11 cellular contexts compared by ENCODE assay signal in the genomic region with DNA sequence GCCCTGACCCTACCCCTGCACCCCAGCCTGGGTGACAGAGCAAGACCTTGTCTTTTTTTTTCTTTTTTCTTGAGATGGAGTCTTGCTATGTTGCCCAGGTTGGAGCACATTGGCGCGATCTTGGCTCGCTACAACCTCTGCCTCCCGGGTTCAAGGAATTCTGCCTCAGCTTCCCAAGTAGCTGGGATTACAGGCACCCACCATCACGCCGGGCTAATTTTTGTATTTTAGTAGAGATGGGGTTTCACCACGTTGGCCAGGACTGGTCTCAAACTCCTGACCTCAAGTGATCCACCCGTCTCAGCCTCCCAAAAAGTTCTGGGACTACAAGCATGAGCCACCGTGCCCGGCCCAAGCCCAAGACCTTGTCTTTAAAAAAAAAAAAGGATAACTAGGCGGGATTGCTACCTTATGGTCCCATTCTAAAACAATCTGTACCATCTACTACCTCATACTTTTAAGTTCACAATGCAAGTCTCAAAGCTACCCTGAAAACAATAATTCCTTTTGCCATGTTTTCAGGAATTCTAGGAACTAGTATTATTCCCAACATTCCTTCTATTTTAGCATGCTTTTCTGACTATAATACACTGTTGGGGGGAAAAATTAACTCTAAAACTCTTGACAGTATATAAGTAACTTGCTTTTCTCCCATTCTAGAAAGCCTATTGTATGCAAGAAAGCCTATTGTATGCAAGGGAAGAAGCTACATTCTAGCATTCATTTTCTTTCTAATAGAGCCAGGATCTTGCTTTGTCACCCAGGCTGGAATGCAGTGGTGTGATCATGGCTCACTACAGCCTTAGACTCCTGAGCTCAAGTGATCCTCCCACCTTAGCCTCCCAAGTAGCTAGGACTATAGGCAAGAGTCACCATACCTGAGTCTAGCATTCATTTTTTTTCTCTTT.
DNase-seq lines count a peak whose midpoint lies in the region; ATAC-seq and TF ChIP-seq lines count a peak whose summit lies in the region.
"Had no signal": no experiment of that assay in that cellular context is flagged by ENCODE, and none has a peak within 500 bp of the region (broad histone marks: within the 10 kb centered on the region; RNA-seq: fewer than 3 reads in every experiment).

No MANE protein-coding gene starts in this region.

- no peak for TF ChIP-seq CTCF in RWPE2 (IDR thresholded peaks at IDR 0.05; ENCODE audit: poor library complexity, severe bottlenecking)

- no peaks in the 10 kb centered on the region for H3K27me3 ChIP-seq in RWPE2 (ENCODE audit: insufficient read depth, poor library complexity, severe bottlenecking)
- no peaks in the 10 kb centered on the region for H3K27me3 ChIP-seq in stomach smooth muscle (ENCODE audit: control insufficient read depth in 1 of 2, insufficient read depth in 2 of 2, low read length in 2 of 2)
- H3K27me3 ChIP-seq: BE2C had no signal

- peaks cover 55% of the 10 kb centered on the region for H3K4me1 Mint-ChIP-seq in activated T-cell treated with anti-CD3 and anti-CD28 coated beads, Interleukin-2, amount 50 U/mL, for 24 hours (ENCODE audit: low read depth)

- H3K36me3 ChIP-seq in RWPE2 (ENCODE audit: low read depth) (peaks cover 76% of the 10 kb centered on the region), stomach smooth muscle (ENCODE audit: control insufficient read depth in 2 of 2, insufficient read depth in 2 of 2, low read length in 2 of 2) (peaks cover 48% of the 10 kb centered on the region in 2 donors)

- peaks cover 94% of the 10 kb centered on the region for H3K36me3 Mint-ChIP-seq in activated T-cell treated with anti-CD3 and anti-CD28 coated beads, Interleukin-2, amount 50 U/mL, for 24 hours (ENCODE audit: low read depth)

- H3K9me3 Mint-ChIP-seq in activated T-cell treated with anti-CD3 and anti-CD28 coated beads, Interleukin-2, amount 50 U/mL, for 24 hours: no peaks in the 10 kb centered on the region

- ATAC-seq in RWPE2 (ENCODE audit: low read depth) (no peak; the same call in 2 of the 3 replicates), HG03565 (IDR thresholded peaks at IDR 0.05; ENCODE audit: unreplicated experiment) (no peak), GM18858 (IDR thresholded peaks at IDR 0.05; ENCODE audit: unreplicated experiment) (no peak)

- H3K4me1 ChIP-seq in RWPE2 (ENCODE audit: insufficient read depth, poor library complexity, severe bottlenecking): peaks cover 5% of the 10 kb centered on the region
- H3K4me1 ChIP-seq in stomach smooth muscle (ENCODE audit: control insufficient read depth, insufficient read depth, low read length): peaks cover 50% of the 10 kb centered on the region

- no peaks in the 10 kb centered on the region for H3K9me3 ChIP-seq in RWPE2 (ENCODE audit: severe bottlenecking)
- H3K9me3 ChIP-seq in stomach smooth muscle (ENCODE audit: control insufficient read depth in 2 of 2, low read length in 2 of 2): no peaks in the 10 kb centered on the region
- H3K9me3 ChIP-seq: BE2C had no signal

- H3K27ac Mint-ChIP-seq in activated T-cell treated with anti-CD3 and anti-CD28 coated beads, Interleukin-2, amount 50 U/mL, for 24 hours: peak overlapping the region; percentile 85

- H3K27ac ChIP-seq in RWPE2 (ENCODE audit: poor library complexity, severe bottlenecking) (peak overlapping the region; percentile 96), epithelial cell of prostate (peak overlapping the region; percentile 95), stomach smooth muscle (ENCODE audit: low read length) (peak overlapping the region; percentile 8)

- peak overlapping the region; percentile 5 for H3K4me3 Mint-ChIP-seq in activated T-cell treated with anti-CD3 and anti-CD28 coated beads, Interleukin-2, amount 50 U/mL, for 24 hours

- H3K4me3 ChIP-seq in RWPE2 (ENCODE audit: severe bottlenecking) (no peak overlapping the region), stomach smooth muscle (ENCODE audit: low read length in 2 of 2) (no peak overlapping the region)

- no peaks in the 10 kb centered on the region for H3K27me3 Mint-ChIP-seq in activated T-cell treated with anti-CD3 and anti-CD28 coated beads, Interleukin-2, amount 50 U/mL, for 24 hours

- DNase-seq in activated T-cell treated with anti-CD3 and anti-CD28 coated beads, Interleukin-2, amount 50 U/mL, for 24 hours: no peak
- no peak for DNase-seq in activated T-cell treated with anti-CD3 and anti-CD28 coated beads, Interleukin-2, amount 50 U/mL, for 48 hours
- no peak for DNase-seq in RWPE2 (ENCODE audit: low spot score)
- no peak for DNase-seq in epithelial cell of prostate (ENCODE audit: low read depth, low spot score)
- DNase-seq in NCI-H2107 (lab: John Stamatoyannopoulos, UW): no peak
- DNase-seq: midbrain, NCI-H510A had no signal

- no peak overlapping the region for H3K9ac ChIP-seq in stomach smooth muscle (ENCODE audit: low read length in 2 of 2)

Comparison
In these comparisons a context has a peak if more than half of its experiments do, and no peak if none do; other contexts are left out.
1. H3K27ac ChIP-seq: peak in every context shown above with its lines; median percentile 96 in RWPE2; 95 in epithelial cell of prostate; 8 in stomach smooth muscle.